In genomic region chr11:69666261-69666660, GRCh38 we compare ENCODE assay signal across 19 cellular contexts. TPM values are rescaled to one million over a fixed set of nuclear protein-coding genes. Genes with fewer than 3 reads are reported as not detected.
DNase-seq lines count a peak whose midpoint lies in the region; ATAC-seq, FAIRE-seq and TF ChIP-seq lines count a peak whose summit lies in the region.
"Had no signal": no experiment of that assay in that cellular context is flagged by ENCODE, and none has a peak within 500 bp of the region (broad histone marks: within the 10 kb centered on the region; RNA-seq: fewer than 3 reads in every experiment).

No MANE protein-coding gene starts in this region.

- FAIRE-seq in kidney (lab: Jason Lieb, UNC) = no peak

- peaks cover 41% of the 10 kb centered on the region for H3K36me3 Mint-ChIP-seq in activated T-cell treated with anti-CD3 and anti-CD28 coated beads, Interleukin-2, amount 50 U/mL, for 4 hours (ENCODE audit: insufficient read depth)

- no peak overlapping the region for H3K27ac ChIP-seq in kidney (ENCODE audit: low read depth in 2 of 2, low read length in 2 of 2)
- no peak overlapping the region for H3K27ac ChIP-seq in spleen
- H3K27ac ChIP-seq: BLaER1 treated with 17β-estradiol and CSF1 and Interleukin-3, amounts not matched to agents 10 nM and 100 nM had no signal

- intact Hi-C loops in kidney (cut with DNase I) (no loop called here), spleen (cut with DNase I; ENCODE audit: low total_unique reads) (no loop called here)

- no peaks in the 10 kb centered on the region for H3K27me3 Mint-ChIP-seq in activated T-cell treated with anti-CD3 and anti-CD28 coated beads, Interleukin-2, amount 50 U/mL, for 4 hours (ENCODE audit: low read depth)
- H3K27me3 Mint-ChIP-seq: CD4-positive, CD25-positive, alpha-beta regulatory T cell; IgD-negative memory B cell had no signal

- no peak for TF ChIP-seq CTCF in kidney (IDR thresholded peaks at IDR 0.05; ENCODE audit: borderline replicate concordance, extremely low read depth, insufficient read depth)
- no peak for TF ChIP-seq CTCF in spleen (IDR thresholded peaks at IDR 0.05 in 8 of 11, conservative IDR thresholded peaks at IDR 0.05 in 3 of 11)

- H3K4me1 Mint-ChIP-seq in activated T-cell treated with anti-CD3 and anti-CD28 coated beads, Interleukin-2, amount 50 U/mL, for 4 hours (ENCODE audit: low read depth) = peaks cover 7% of the 10 kb centered on the region

- H3K36me3 ChIP-seq in H7 (replicated peaks; ENCODE audit: control insufficient read depth, insufficient read depth, low read length) (peaks cover 3% of the 10 kb centered on the region), kidney (ENCODE audit: control insufficient read depth in 1 of 2, insufficient read depth in 2 of 2, low read length in 2 of 2) (peaks cover 2 to 11% of the 10 kb centered on the region in 2 donors), spleen (peaks cover 0 to 95% (median 63%) of the 10 kb centered on the region in 6 donors)

- peak; percentile 13 for DNase-seq in activated T-cell treated with anti-CD3 and anti-CD28 coated beads, Interleukin-2, amount 50 U/mL, for 1 hour
- no peak for DNase-seq in activated T-cell treated with anti-CD3 and anti-CD28 coated beads, Interleukin-2, amount 50 U/mL, for 4 hours
- peak; percentile 33 for DNase-seq in H7
- peak; percentile 59 for DNase-seq in kidney
- peak; percentile 39 for DNase-seq in spleen
- DNase-seq in DMS153 (lab: John Stamatoyannopoulos, UW) = no peak
- DNase-seq in T-helper 1 cell = no peak
- DNase-seq: 8988T; ACHN; CD4-positive, CD25-positive, alpha-beta regulatory T cell; DND-41; GDM1; GOT3; HCEC 1CT; HFFc6 had no signal

- H3K9me3 Mint-ChIP-seq in activated T-cell treated with anti-CD3 and anti-CD28 coated beads, Interleukin-2, amount 50 U/mL, for 4 hours = no peaks in the 10 kb centered on the region
- H3K9me3 Mint-ChIP-seq: CD4-positive, CD25-positive, alpha-beta regulatory T cell; HFFc6; IgD-negative memory B cell had no signal

- ATAC-seq in activated T-cell treated with anti-CD3 and anti-CD28 coated beads, Interleukin-2, amount 50 U/mL, for 4 hours = no peak
- ATAC-seq in GM19324 (IDR thresholded peaks at IDR 0.05; ENCODE audit: low FRiP score, unreplicated experiment) = no peak

- H3K27me3 ChIP-seq in H7 (ENCODE audit: control insufficient read depth, insufficient read depth, low read length) = no peaks in the 10 kb centered on the region
- no peaks in the 10 kb centered on the region for H3K27me3 ChIP-seq in spleen (replicated peaks in 1 of 7)
- H3K27me3 ChIP-seq: BLaER1 treated with 17β-estradiol and CSF1 and Interleukin-3, amounts not matched to agents 10 nM and 100 nM had no signal

- WGBS in spleen, 5 donors = 93 to 96% (median 95%) methylated on average over 14 of the region's 14 CpGs

- H3K4me3 Mint-ChIP-seq in activated T-cell treated with anti-CD3 and anti-CD28 coated beads, Interleukin-2, amount 50 U/mL, for 4 hours = no peak overlapping the region
- H3K4me3 Mint-ChIP-seq: CD4-positive, CD25-positive, alpha-beta regulatory T cell; HFFc6; IgD-negative memory B cell had no signal

- no peak for TF ChIP-seq POLR2A in spleen (IDR thresholded peaks at IDR 0.05)

- H3K9me3 ChIP-seq in kidney (ENCODE audit: control insufficient read depth in 1 of 2, low read length in 2 of 2) (no peaks in the 10 kb centered on the region), spleen (no peaks in the 10 kb centered on the region)
- H3K9me3 ChIP-seq: BLaER1 treated with 17β-estradiol and CSF1 and Interleukin-3, amounts not matched to agents 10 nM and 100 nM had no signal

- no peak overlapping the region for H3K9ac ChIP-seq in kidney (ENCODE audit: low read length in 2 of 2)
- H3K9ac ChIP-seq: BLaER1 treated with 17β-estradiol and CSF1 and Interleukin-3, amounts not matched to agents 10 nM and 100 nM had no signal

- peaks cover 0 to 3% of the 10 kb centered on the region in 2 donors for H3K4me1 ChIP-seq in kidney (ENCODE audit: control insufficient read depth in 1 of 2, insufficient read depth in 1 of 2, low read depth in 1 of 2, low read length in 2 of 2)
- H3K4me1 ChIP-seq in spleen = peaks cover 0 to 15% (median 9%) of the 10 kb centered on the region in 6 donors

- no peak overlapping the region for H3K4me3 ChIP-seq in H7 (ENCODE audit: insufficient read depth, low read depth, low read length)
- no peak overlapping the region for H3K4me3 ChIP-seq in kidney (ENCODE audit: low read length in 2 of 2)
- H3K4me3 ChIP-seq in spleen = no peak overlapping the region
- H3K4me3 ChIP-seq: BLaER1 treated with 17β-estradiol and CSF1 and Interleukin-3, amounts not matched to agents 10 nM and 100 nM had no signal

RNA-seq across cellular contexts. Expression of gene LTO1, which starts 8.9 kb away (rescaled TPM):
- 10 to 100 TPM; 22.2 to 24.5 (median 22.8) TPM for total RNA-seq in activated T-cell treated with anti-CD3 and anti-CD28 coated beads, Interleukin-2, amount 50 U/mL, for 4 hours
- 12.3 and 13.9 TPM in 2 replicates for total RNA-seq in H7 (2014; rRNA removed; shearing (Covaris generic))
- total RNA-seq in kidney = 21.9 TPM
- polyA plus RNA-seq in kidney (ENCODE audit: insufficient read depth, low read depth, low replicate concordance) = 14.6 TPM
- total RNA-seq in spleen = 10 to 100 TPM; 21.0 to 41.4 (median 31.3) TPM
- polyA plus RNA-seq in spleen = 10 to 100 TPM; 17.5 to 32.3 (median 30.8) TPM

RNA-seq across cellular contexts. Expression of gene CCND1, which starts 25.3 kb away (rescaled TPM):
- 10 to 100 TPM; 26.1 to 31.9 (median 28.1) TPM for total RNA-seq in activated T-cell treated with anti-CD3 and anti-CD28 coated beads, Interleukin-2, amount 50 U/mL, for 4 hours
- total RNA-seq in H7 (2014; rRNA removed; shearing (Covaris generic)) = 220 and 292 TPM in 2 replicates
- total RNA-seq in kidney (142 TPM), spleen (10 to 100 TPM; 14.3 to 96.6 (median 60.5) TPM)
- polyA plus RNA-seq in kidney (ENCODE audit: insufficient read depth, low read depth, low replicate concordance) (37.6 TPM), spleen (10 to 100 TPM in 1 of 3 donors, 1 to 10 TPM in 2; 4.3 to 22.7 (median 6.4) TPM)

RNA-seq across cellular contexts. Expression of gene FGF19, which starts 37.6 kb away (rescaled TPM):
- total RNA-seq in activated T-cell treated with anti-CD3 and anti-CD28 coated beads, Interleukin-2, amount 50 U/mL, for 4 hours = not detected
- 36.7 and 42.8 TPM in 2 replicates for total RNA-seq in H7 (2014; rRNA removed; shearing (Covaris generic))
- total RNA-seq in kidney = not detected
- not detected for polyA plus RNA-seq in kidney (ENCODE audit: insufficient read depth, low read depth, low replicate concordance)
- total RNA-seq in spleen = not detected
- polyA plus RNA-seq in spleen = not detected
- total RNA-seq: CD4-positive, CD25-positive, alpha-beta regulatory T cell; HFFc6; HT1080 had no signal
- polyA plus RNA-seq: CD4-positive, CD25-positive, alpha-beta regulatory T cell; IgD-negative memory B cell had no signal

Comparison
In these comparisons a context has a peak if more than half of its experiments do, and no peak if none do; other contexts are left out.
1. DNase-seq: peak in activated T-cell treated with anti-CD3 and anti-CD28 coated beads, Interleukin-2, amount 50 U/mL, for 1 hour (single experiment), H7 (single experiment), kidney (single experiment) and spleen (single experiment); none in activated T-cell treated with anti-CD3 and anti-CD28 coated beads, Interleukin-2, amount 50 U/mL, for 4 hours (single experiment), DMS153 (single experiment) and T-helper 1 cell (0 of 5).
2. RNA of gene FGF19, which starts 37.6 kb away (total RNA-seq): 36.7 to 42.8 TPM in H7; not detected in activated T-cell treated with anti-CD3 and anti-CD28 coated beads, Interleukin-2, amount 50 U/mL, for 4 hours, not detected in kidney (single experiment) and not detected in spleen; every median in the first group is over 10 times any median in the second.